ENCODE assay signal across 22 cellular contexts in genomic region chr5:3888290-3888689, GRCh38.
"Had no signal": no experiment of that assay in that cellular context is flagged by ENCODE, and none has a peak within 500 bp of the region (broad histone marks: within the 10 kb centered on the region; RNA-seq: fewer than 3 reads in every experiment).

No MANE protein-coding gene starts in this region.

- H3K4me3 ChIP-seq: SJSA1, SK-N-MC had no signal

- H3K27ac ChIP-seq: SJSA1, SK-N-MC had no signal

- H3K4me1 ChIP-seq: SJSA1 had no signal

- H3K36me3 ChIP-seq: SJSA1 had no signal

- H3K27me3 ChIP-seq: SJSA1 had no signal

- DNase-seq: Karpas-422, KBM-7, MM.1S, NCI-H1105, NCI-H1417, NCI-H1436 treated with DMSO at 0.1 percent for 48 hours, NCI-H1694, NCI-H187 treated with DMSO at 0.1 percent for 48 hours, NCI-H2029 treated with DMSO at 0.1 percent for 48 hours, NCI-H2171, NCI-H226, NCI-H446, NCI-H510A, NCI-H524 treated with DMSO at 0.1 percent for 48 hours, NCI-H69, NCI-H774, Right ventricle myocardium superior, RPMI8226, SIG-M5 had no signal

- FAIRE-seq: RCC 7860 had no signal
